8 cellular contexts compared by ENCODE assay signal in the genomic region with DNA sequence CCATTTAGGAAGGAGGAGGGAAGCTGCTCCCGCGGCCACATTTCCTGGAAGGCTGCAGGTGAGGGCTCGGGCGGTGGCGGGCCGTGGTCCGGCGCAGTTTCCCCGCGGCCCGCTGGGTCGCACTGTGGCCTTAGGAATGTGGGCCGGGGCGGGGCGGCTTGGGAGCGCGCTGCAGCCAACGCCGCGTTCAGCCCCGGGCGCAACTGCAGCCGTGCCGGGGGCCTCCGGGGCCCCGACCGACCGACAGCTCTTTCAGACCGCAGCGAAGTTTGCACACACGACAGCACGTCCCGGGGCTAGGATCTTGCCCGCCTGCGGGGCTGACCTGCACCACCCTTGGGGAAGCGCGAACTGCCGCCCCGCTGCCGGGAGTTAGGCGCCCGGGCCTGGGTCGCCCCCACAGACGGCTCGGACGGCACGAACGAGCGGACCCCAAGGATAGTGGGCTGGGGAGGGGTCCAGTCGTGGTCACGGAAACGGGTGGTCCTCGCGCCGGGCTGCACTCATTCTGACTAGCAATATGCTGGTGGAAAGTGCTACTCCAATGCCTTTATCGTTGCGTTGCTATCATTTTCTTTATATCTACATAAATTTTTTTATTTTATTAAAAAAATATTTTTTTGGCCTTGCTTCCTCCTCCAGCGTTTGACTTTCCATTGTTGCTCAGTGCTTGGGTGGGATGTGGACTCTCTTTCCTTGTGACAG.
DNase-seq lines count a peak whose midpoint lies in the region; ATAC-seq and TF ChIP-seq lines count a peak whose summit lies in the region.

No MANE protein-coding gene starts in this region.

- peaks cover 6% of the 10 kb centered on the region for H3K9me3 Mint-ChIP-seq in activated CD8-positive, alpha-beta T cell treated with anti-CD3 and anti-CD28 coated beads for 36 hours

- intact Hi-C loops in activated CD8-positive, alpha-beta T cell treated with anti-CD3 and anti-CD28 coated beads for 36 hours (cut with micrococcal nuclease), result loop anchor here (1.0 kb wide), 1 partner anchor 293 kb away; no protein-coding TSS in a partner anchor
- intact Hi-C loops in lower lobe of right lung (cut with DNase I), result loop anchor here (10.0 kb wide), 1 partner anchor 292 kb away; no protein-coding TSS in a partner anchor

- peaks cover 11% of the 10 kb centered on the region for H3K27me3 ChIP-seq in lower lobe of right lung (ENCODE audit: low read depth)

- peaks cover 12% of the 10 kb centered on the region for H3K4me1 ChIP-seq in lower lobe of right lung

- POLR2A ChIA-PET in activated CD8-positive, alpha-beta T cell treated with anti-CD3 and anti-CD28 coated beads for 36 hours (lab: Charles Lee), result interaction anchor here (1.0 to 1.3 kb wide), 2 partner anchors 141 to 344 kb away, joined by 3 read pairs; no protein-coding TSS in a partner anchor

- H3K4me1 Mint-ChIP-seq in activated CD8-positive, alpha-beta T cell treated with anti-CD3 and anti-CD28 coated beads for 36 hours (ENCODE audit: low read depth), result peaks cover 2% of the 10 kb centered on the region

- no peak overlapping the region for H3K27ac Mint-ChIP-seq in activated CD8-positive, alpha-beta T cell treated with anti-CD3 and anti-CD28 coated beads for 36 hours

- H3K4me3 Mint-ChIP-seq in activated CD8-positive, alpha-beta T cell treated with anti-CD3 and anti-CD28 coated beads for 36 hours, result peak overlapping the region; percentile 47

- no peaks in the 10 kb centered on the region for H3K9me3 ChIP-seq in lower lobe of right lung

- CTCF ChIA-PET in activated CD8-positive, alpha-beta T cell treated with anti-CD3 and anti-CD28 coated beads for 36 hours (lab: Charles Lee), result interaction anchor here (0.7 to 6.5 kb wide), 18 partner anchors 8 to 599 kb away, joined by 3 to 106 read pairs (median 3); no protein-coding TSS in a partner anchor

- no peaks in the 10 kb centered on the region for H3K36me3 Mint-ChIP-seq in activated CD8-positive, alpha-beta T cell treated with anti-CD3 and anti-CD28 coated beads for 36 hours (ENCODE audit: low read depth)

- peak; percentile 43 for ATAC-seq in GM18498 (IDR thresholded peaks at IDR 0.05; ENCODE audit: unreplicated experiment)
- peak; percentile 98 for ATAC-seq in activated CD8-positive, alpha-beta T cell treated with anti-CD3 and anti-CD28 coated beads for 36 hours
- ATAC-seq in lower lobe of right lung, result peak; percentile 98 to 100
- no peak for ATAC-seq in HG03457 (IDR thresholded peaks at IDR 0.05; ENCODE audit: unreplicated experiment)

- DNase-seq in A172 (ENCODE audit: low spot score) (peak; percentile 41), NCI-H526 (lab: John Stamatoyannopoulos, UW) (peak; percentile 14 to 94), lower lobe of right lung (peak; percentile 82)
- peak; percentile 70 for DNase-seq in activated CD8-positive, alpha-beta T cell treated with anti-CD3 and anti-CD28 coated beads for 36 hours
- DNase-seq in effector CD4-positive, alpha-beta T cell, result peak; percentile 34
- DNase-seq in stimulated activated CD4-positive, alpha-beta T cell treated with anti-CD3 and anti-CD28 coated beads, Interleukin-4, amount 100 ng/mL, for 1 hour, result peak; percentile 72

- H3K27ac ChIP-seq in lower lobe of right lung, result no peak overlapping the region

- peak; percentile 80 for TF ChIP-seq CTCF in activated CD8-positive, alpha-beta T cell treated with anti-CD3 and anti-CD28 coated beads for 36 hours (IDR thresholded peaks at IDR 0.05)
- TF ChIP-seq CTCF in lower lobe of right lung (IDR thresholded peaks at IDR 0.05), result peak; percentile 87

- H3K36me3 ChIP-seq in lower lobe of right lung, result no peaks in the 10 kb centered on the region

- H3K27me3 Mint-ChIP-seq in activated CD8-positive, alpha-beta T cell treated with anti-CD3 and anti-CD28 coated beads for 36 hours, result peaks cover 6% of the 10 kb centered on the region

- H3K4me3 ChIP-seq in lower lobe of right lung, result peak overlapping the region; percentile 62
